In genomic region chr7:4556868-4557620, GRCh38 we compare ENCODE assay signal across 8 cellular contexts.
"Had no signal": no experiment of that assay in that cellular context is flagged by ENCODE, and none has a peak within 500 bp of the region (broad histone marks: within the 10 kb centered on the region; RNA-seq: fewer than 3 reads in every experiment).

No MANE protein-coding gene starts in this region.

- H3K4me1 Mint-ChIP-seq: activated CD4-positive, alpha-beta T cell treated with anti-CD3 and anti-CD28 coated beads, Interleukin-2, amount 10 ng/mL, durations not matched to agents 24 days and 14 days; activated naive CD8-positive, alpha-beta T cell treated with anti-CD3 and anti-CD28 coated beads, Interleukin-2, amount 10 ng/mL, durations not matched to agents 7 days and 5 days had no signal

- H3K27ac Mint-ChIP-seq: activated CD4-positive, alpha-beta T cell treated with anti-CD3 and anti-CD28 coated beads, Interleukin-2, amount 10 ng/mL, durations not matched to agents 24 days and 14 days; activated naive CD8-positive, alpha-beta T cell treated with anti-CD3 and anti-CD28 coated beads, Interleukin-2, amount 10 ng/mL, durations not matched to agents 7 days and 5 days; effector memory CD8-positive, alpha-beta T cell; T-helper 2 cell treated with Interferon-gamma antibody and Interleukin-4, amounts not matched to agents 5 μg/mL and 100 μg/mL, for 36 hours had no signal

- DNase-seq: activated CD4-positive, alpha-beta T cell treated with anti-CD3 and anti-CD28 coated beads, Interleukin-2, amount 10 ng/mL, durations not matched to agents 24 days and 14 days; activated CD4-positive, CD25-positive, alpha-beta regulatory T cell; activated CD8-positive, alpha-beta memory T cell treated with anti-CD3 and anti-CD28 coated beads, Interleukin-2, amount 50 U/mL, for 48 hours; activated naive CD8-positive, alpha-beta T cell treated with anti-CD3 and anti-CD28 coated beads, Interleukin-2, amount 10 ng/mL, durations not matched to agents 7 days and 5 days; dermis blood vessel endothelial cell; effector memory CD8-positive, alpha-beta T cell; stimulated activated CD4-positive, alpha-beta T cell treated with anti-CD3 and anti-CD28 coated beads, Interleukin-1b, Interleukin-23, amount 100 ng/mL, for 48 hours had no signal

- H3K4me3 Mint-ChIP-seq: activated CD4-positive, alpha-beta T cell treated with anti-CD3 and anti-CD28 coated beads, Interleukin-2, amount 10 ng/mL, durations not matched to agents 24 days and 14 days; activated naive CD8-positive, alpha-beta T cell treated with anti-CD3 and anti-CD28 coated beads, Interleukin-2, amount 10 ng/mL, durations not matched to agents 7 days and 5 days; effector memory CD8-positive, alpha-beta T cell; T-helper 2 cell treated with Interferon-gamma antibody and Interleukin-4, amounts not matched to agents 5 μg/mL and 100 μg/mL, for 36 hours had no signal

- H3K36me3 Mint-ChIP-seq: activated naive CD8-positive, alpha-beta T cell treated with anti-CD3 and anti-CD28 coated beads, Interleukin-2, amount 10 ng/mL, durations not matched to agents 7 days and 5 days had no signal

- H3K27me3 Mint-ChIP-seq: activated CD4-positive, alpha-beta T cell treated with anti-CD3 and anti-CD28 coated beads, Interleukin-2, amount 10 ng/mL, durations not matched to agents 24 days and 14 days had no signal

- ATAC-seq: effector memory CD8-positive, alpha-beta T cell had no signal
